ENCODE assay signal across 29 cellular contexts in genomic region chr14:96666088-96666487, GRCh38.
DNase-seq lines count a peak whose midpoint lies in the region; ATAC-seq, FAIRE-seq and TF ChIP-seq lines count a peak whose summit lies in the region.
"Had no signal": no experiment of that assay in that cellular context is flagged by ENCODE, and none has a peak within 500 bp of the region (broad histone marks: within the 10 kb centered on the region; RNA-seq: fewer than 3 reads in every experiment).

No MANE protein-coding gene starts in this region.

- no peak overlapping the region for H2AFZ ChIP-seq in HepG2 (ENCODE audit: low read length)

- FAIRE-seq in HepG2 (lab: Jason Lieb, UNC), result no peak
- FAIRE-seq: GM12892, islet of Langerhans had no signal

- peaks cover 8% of the 10 kb centered on the region; the same call in 1 of the 2 replicates for H3K4me1 ChIP-seq in HepG2 (ENCODE audit: insufficient read depth, low read length)
- H3K4me1 ChIP-seq in right lobe of liver, result no peaks in the 10 kb centered on the region
- H3K4me1 ChIP-seq: breast epithelium, left ventricle myocardium inferior, Peyer's patch had no signal

- WGBS in HepG2 (ENCODE audit: low lambda C conversion rate), result 12% methylated on average over 6 of the region's 6 CpGs
- WGBS in right lobe of liver (ENCODE audit: insufficient coverage, low coverage, low lambda C conversion rate, missing lambda C conversion rate), result 49% methylated on average over 6 of the region's 6 CpGs

- no TSS peak for BruUV-seq in HepG2 (replicated peaks; lab: Mats Ljungman, UMichigan)

- H3K4me3 ChIP-seq in HepG2 (replicated peaks in 1 of 3; ENCODE audit: insufficient read depth in 1 of 3, low read depth in 2 of 3, low read length in 3 of 3) (no peak overlapping the region), right lobe of liver (no peak overlapping the region), WERI-Rb-1 (ENCODE audit: low read depth, low read length) (no peak overlapping the region), brain microvascular endothelial cell (ENCODE audit: low read depth, low read length) (no peak overlapping the region)
- H3K4me3 ChIP-seq: breast epithelium, left ventricle myocardium inferior, MG63, Peyer's patch had no signal

- POLR2A ChIA-PET in HepG2 (lab: Yijun Ruan, JAX), result no interaction called here

- CTCF ChIA-PET in HepG2 (lab: Yijun Ruan, JAX; ENCODE audit: low intra/inter-chr PET ratio, low total read pairs), result no interaction called here

- in situ Hi-C loops in HepG2 (cut with HindIII; ENCODE audit: extremely low pct_ligation_motif_present, low pct_unique_long_range_greater_than_20kb) (no loop called here), KBM-7 (cut with MboI; ENCODE audit: low pct_unique_long_range_greater_than_20kb, low sequenced_read_pairs) (no loop called here), brain microvascular endothelial cell (cut with HindIII; ENCODE audit: low pct_ligation_motif_present, low sequenced_read_pairs) (no loop called here)

- TF ChIP-seq CTCF in HepG2 (CRISPR knock-in tag; IDR thresholded peaks at IDR 0.05), result peak; percentile 18; the same call in 1 of the 2 replicates
- TF ChIP-seq CTCF in right lobe of liver (IDR thresholded peaks at IDR 0.05), result no peak
- 0 out of 2 replicates have a peak, but pooled peaks have one; percentile 14 for TF ChIP-seq CTCF in WERI-Rb-1 (IDR thresholded peaks at IDR 0.05; ENCODE audit: low read depth, low read length)
- TF ChIP-seq CTCF in brain microvascular endothelial cell (IDR thresholded peaks at IDR 0.05; ENCODE audit: low read depth, low read length, missing control alignments), result no peak

- no peak overlapping the region for H3K4me2 ChIP-seq in HepG2 (ENCODE audit: low read depth, low read length)

- intact Hi-C loops in HepG2 (cut with micrococcal nuclease; ENCODE audit: unreplicated experiment) (no loop called here), right lobe of liver (cut with DNase I) (no loop called here)

- H3K9ac ChIP-seq in HepG2 (ENCODE audit: insufficient read depth, low read depth, low read length), result no peak overlapping the region

- DNase-seq in HepG2 (ENCODE audit: low spot score) (peak; percentile 7), right lobe of liver (no peak), KBM-7 (peak; percentile 9), WERI-Rb-1 (no peak), GOT3 (lab: John Stamatoyannopoulos, UW) (no peak), SIG-M5 treated with dmso at 0.1 percent for 504 hours (lab: John Stamatoyannopoulos, UW; ENCODE audit: unreplicated experiment) (no peak), brain microvascular endothelial cell (no peak)
- DNase-seq: activated CD4-positive, alpha-beta memory T cell treated with anti-CD3 and anti-CD28 coated beads for 36 hours; activated CD4-positive, CD25-positive, alpha-beta regulatory T cell treated with anti-CD3 and anti-CD28 coated beads, Interleukin-2, amount 50 U/mL, for 72 hours; activated CD8-positive, alpha-beta memory T cell treated with anti-CD3 and anti-CD28 coated beads, Interleukin-2, amount 50 U/mL, for 4 hours; activated naive CD4-positive, alpha-beta T cell treated with anti-CD3 and anti-CD28 coated beads, Interleukin-2, amount 10 ng/mL, durations not matched to agents 7 days and 5 days; amygdala; Calu3; EL; left ventricle myocardium inferior; MG63; NCI-H1694; NK-92 treated with Interleukin-12 subunit alpha and Interleukin-12 subunit beta, amount 100 ng/mL, for 24 hours; Peyer's patch; SIG-M5; stimulated activated CD4-positive, alpha-beta T cell treated with anti-CD3 and anti-CD28 coated beads, Interleukin-12 subunit alpha, Interleukin-12 subunit beta, amount 100 ng/mL, for 4 hours; stimulated activated CD4-positive, alpha-beta T cell treated with anti-CD3 and anti-CD28 coated beads, Interleukin-4, amount 100 ng/mL, for 1 hour; T-helper 1 cell had no signal

- H3K27me3 ChIP-seq in HepG2 (ENCODE audit: control insufficient read depth in 1 of 2, insufficient read depth in 2 of 2, low read length in 2 of 2) (no peaks in the 10 kb centered on the region; a peak in 1 of 5 replicates), right lobe of liver (no peaks in the 10 kb centered on the region), WERI-Rb-1 (ENCODE audit: insufficient read depth, low read depth, severe bottlenecking) (no peaks in the 10 kb centered on the region), brain microvascular endothelial cell (replicated peaks) (no peaks in the 10 kb centered on the region)
- H3K27me3 ChIP-seq: MG63, Peyer's patch had no signal

- H3K36me3 ChIP-seq in HepG2 (replicated peaks in 1 of 2; ENCODE audit: control insufficient read depth in 1 of 2, insufficient read depth in 2 of 2, low read length in 2 of 2) (no peaks in the 10 kb centered on the region), right lobe of liver (no peaks in the 10 kb centered on the region), WERI-Rb-1 (no peaks in the 10 kb centered on the region), brain microvascular endothelial cell (replicated peaks) (no peaks in the 10 kb centered on the region)
- H3K36me3 ChIP-seq: breast epithelium, left ventricle myocardium inferior, MG63, neutrophil, Peyer's patch had no signal

- TF ChIP-seq EP300 in HepG2 (IDR thresholded peaks at IDR 0.05; ENCODE audit: low read depth in 2 of 2, low read length in 2 of 2), result no peak
- no peak for TF ChIP-seq EP300 in HepG2 (CRISPR knock-in tag; IDR thresholded peaks at IDR 0.05; ENCODE audit: borderline replicate concordance)

- no peak for TF ChIP-seq RAD21 in HepG2 (CRISPR knock-in tag; IDR thresholded peaks at IDR 0.05)

- H3K27ac ChIP-seq in HepG2 (ENCODE audit: extremely low read length, insufficient read depth, low read length), result no peak overlapping the region
- no peak overlapping the region for H3K27ac ChIP-seq in right lobe of liver
- H3K27ac ChIP-seq in WERI-Rb-1, result no peak overlapping the region
- H3K27ac ChIP-seq in brain microvascular endothelial cell, result no peak overlapping the region
- H3K27ac ChIP-seq: breast epithelium, left ventricle myocardium inferior, neutrophil, Peyer's patch had no signal

- TF ChIP-seq POLR2A in HepG2 (IDR thresholded peaks at IDR 0.05; ENCODE audit: insufficient read depth in 1 of 2, low read depth in 2 of 2, low read length in 2 of 2), result no peak
- no peak for TF ChIP-seq POLR2A in right lobe of liver (IDR thresholded peaks at IDR 0.05)

- no peaks in the 10 kb centered on the region for H3K79me2 ChIP-seq in HepG2 (ENCODE audit: insufficient read depth, low read length)

- no peaks in the 10 kb centered on the region for H3K9me3 ChIP-seq in HepG2 (ENCODE audit: low read length)
- H3K9me3 ChIP-seq in right lobe of liver, result no peaks in the 10 kb centered on the region
- H3K9me3 ChIP-seq in WERI-Rb-1 (ENCODE audit: severe bottlenecking), result no peaks in the 10 kb centered on the region
- H3K9me3 ChIP-seq: breast epithelium, left ventricle myocardium inferior, MG63, neutrophil, Peyer's patch had no signal

- H4K20me1 ChIP-seq in HepG2 (ENCODE audit: insufficient read depth, low read length), result no peaks in the 10 kb centered on the region

- ATAC-seq in HepG2 (no peak), right lobe of liver (no peak)
- ATAC-seq: sciatic nerve; stimulated activated effector memory CD8-positive, alpha-beta T cell treated with anti-CD3 and anti-CD28 coated beads, Interleukin-12 subunit alpha, Interleukin-12 subunit beta, amount 100 ng/mL, for 72 hours had no signal

TF ChIP-seq in HepG2, 621 proteins besides CTCF, POLR2A, EP300 and RAD21:
- TF ChIP-seq ZNF710 (CRISPR knock-in tag; IDR thresholded peaks at IDR 0.05; ENCODE audit: borderline replicate concordance) (no peak), ZNF7 (CRISPR knock-in tag; IDR thresholded peaks at IDR 0.05) (peak; percentile 80), ZNF607 (CRISPR knock-in tag; IDR thresholded peaks at IDR 0.05; ENCODE audit: borderline replicate concordance) (no peak), STAG1 (CRISPR knock-in tag; IDR thresholded peaks at IDR 0.05) (peak; percentile 32; the same call in 1 of the 2 replicates), MATR3 (CRISPR knock-in tag; IDR thresholded peaks at IDR 0.05) (no peak), MYC (CRISPR knock-in tag; IDR thresholded peaks at IDR 0.05; ENCODE audit: borderline replicate concordance) (no peak), NFKBIZ (CRISPR knock-in tag; IDR thresholded peaks at IDR 0.05) (no peak)
- TF ChIP-seq, protein P1, sequence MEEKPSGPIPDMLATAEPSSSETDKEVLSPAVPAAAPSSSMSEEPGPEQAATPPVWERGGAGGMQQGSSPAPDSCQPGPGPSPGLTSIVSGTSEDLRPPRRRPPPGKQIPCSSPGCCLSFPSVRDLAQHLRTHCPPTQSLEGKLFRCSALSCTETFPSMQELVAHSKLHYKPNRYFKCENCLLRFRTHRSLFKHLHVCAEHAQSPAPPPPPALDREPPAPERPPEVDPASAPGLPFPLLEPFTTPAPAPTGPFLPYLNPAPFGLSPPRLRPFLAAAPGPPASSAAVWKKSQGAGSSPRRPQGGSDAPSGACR (CRISPR knock-in tag; IDR thresholded peaks at IDR 0.05), result no peak

Comparison
In these comparisons a context has a peak if more than half of its experiments do, and no peak if none do; other contexts are left out.
1. DNase-seq: peak in HepG2 (single experiment) and KBM-7 (single experiment); none in right lobe of liver (0 of 3), WERI-Rb-1 (single experiment), GOT3 (single experiment), SIG-M5 treated with dmso at 0.1 percent for 504 hours (single experiment) and brain microvascular endothelial cell (single experiment).
2. CTCF ChIP-seq: peak in HepG2 (single experiment) and WERI-Rb-1 (single experiment); none in right lobe of liver (0 of 4) and brain microvascular endothelial cell (single experiment).